In genomic region chr3:5016218-5017161, GRCh38 we compare ENCODE assay signal across 8 cellular contexts. TPM values are rescaled to one million over a fixed set of nuclear protein-coding genes. Genes with fewer than 3 reads are reported as not detected.
DNase-seq lines count a peak whose midpoint lies in the region; ATAC-seq and TF ChIP-seq lines count a peak whose summit lies in the region.

No MANE protein-coding gene starts in this region.

- H3K27ac ChIP-seq in ascending aorta = no peak overlapping the region

- no peak overlapping the region for H3K4me3 ChIP-seq in ascending aorta

- no peak for TF ChIP-seq CTCF in ascending aorta (IDR thresholded peaks at IDR 0.05)

- H3K4me1 ChIP-seq in ascending aorta = peaks cover 2 to 10% of the 10 kb centered on the region in 2 donors

- ATAC-seq in GM18511 (IDR thresholded peaks at IDR 0.05; ENCODE audit: unreplicated experiment) (peak; percentile 59), HG02571 (IDR thresholded peaks at IDR 0.05; ENCODE audit: unreplicated experiment) (peak; percentile 39)

- DNase-seq in NAMALWA (ENCODE audit: low spot score) = peak; percentile 53
- peak; percentile 48 for DNase-seq in activated effector memory CD4-positive, alpha-beta T cell treated with Interleukin-2 at 50 U/mL for 16 hours
- peak; percentile 86 for DNase-seq in kidney tubule cell (ENCODE audit: low spot score)
- DNase-seq in NCI-H2081 (lab: John Stamatoyannopoulos, UW) = no peak
- no peak for DNase-seq in ascending aorta (ENCODE audit: low spot score in 2 of 2)
- no peak for DNase-seq in DMS 273 (lab: John Stamatoyannopoulos, UW; ENCODE audit: unreplicated experiment)

- intact Hi-C loops in ascending aorta (cut with DNase I) = no loop called here

- no peaks in the 10 kb centered on the region for H3K9me3 ChIP-seq in ascending aorta

- no peaks in the 10 kb centered on the region for H3K36me3 ChIP-seq in ascending aorta

- H3K27me3 ChIP-seq in ascending aorta = no peaks in the 10 kb centered on the region

RNA-seq across cellular contexts. Expression of gene BHLHE40, which starts 37.3 kb away (rescaled TPM):
- 52.2 TPM for total RNA-seq in ascending aorta

Comparison
In these comparisons a context has a peak if more than half of its experiments do, and no peak if none do; other contexts are left out.
1. DNase-seq: peak in NAMALWA (single experiment), activated effector memory CD4-positive, alpha-beta T cell treated with Interleukin-2 at 50 U/mL for 16 hours (single experiment) and kidney tubule cell (single experiment); none in NCI-H2081 (0 of 2), ascending aorta (0 of 2) and DMS 273 (single experiment).